Comparison of ENCODE assay signal across 1 cellular context in genomic region chr7:111029141-111029572, GRCh38.
TF ChIP-seq lines count a peak whose summit lies in the region.

No MANE protein-coding gene starts in this region.

TF ChIP-seq in GM23338, 12 proteins besides CTCF, POLR2A, EP300 and RAD21 (continued from another document):
- TF ChIP-seq ZNF462 (CRISPR knock-in tag; IDR thresholded peaks at IDR 0.05) = no peak
- TF ChIP-seq ZNF331 (CRISPR knock-in tag; IDR thresholded peaks at IDR 0.05; ENCODE audit: low read depth) = no peak
- TF ChIP-seq STAT1 (IDR thresholded peaks at IDR 0.05; ENCODE audit: unreplicated experiment) = no peak
- TF ChIP-seq JUNB (IDR thresholded peaks at IDR 0.05; ENCODE audit: unreplicated experiment) = no peak
- TF ChIP-seq EZH2 (IDR thresholded peaks at IDR 0.05; ENCODE audit: low read depth, unreplicated experiment) = no peak
- no peak for TF ChIP-seq ETS1 (IDR thresholded peaks at IDR 0.05)
- no peak for TF ChIP-seq POLR2AphosphoS5 (IDR thresholded peaks at IDR 0.05; ENCODE audit: low read depth)
- TF ChIP-seq EZH2phosphoT487 (IDR thresholded peaks at IDR 0.05; ENCODE audit: unreplicated experiment) = no peak
- no peak for TF ChIP-seq CREB1 (CRISPR knock-in tag; IDR thresholded peaks at IDR 0.05; ENCODE audit: low read depth)
